In the genomic region with DNA sequence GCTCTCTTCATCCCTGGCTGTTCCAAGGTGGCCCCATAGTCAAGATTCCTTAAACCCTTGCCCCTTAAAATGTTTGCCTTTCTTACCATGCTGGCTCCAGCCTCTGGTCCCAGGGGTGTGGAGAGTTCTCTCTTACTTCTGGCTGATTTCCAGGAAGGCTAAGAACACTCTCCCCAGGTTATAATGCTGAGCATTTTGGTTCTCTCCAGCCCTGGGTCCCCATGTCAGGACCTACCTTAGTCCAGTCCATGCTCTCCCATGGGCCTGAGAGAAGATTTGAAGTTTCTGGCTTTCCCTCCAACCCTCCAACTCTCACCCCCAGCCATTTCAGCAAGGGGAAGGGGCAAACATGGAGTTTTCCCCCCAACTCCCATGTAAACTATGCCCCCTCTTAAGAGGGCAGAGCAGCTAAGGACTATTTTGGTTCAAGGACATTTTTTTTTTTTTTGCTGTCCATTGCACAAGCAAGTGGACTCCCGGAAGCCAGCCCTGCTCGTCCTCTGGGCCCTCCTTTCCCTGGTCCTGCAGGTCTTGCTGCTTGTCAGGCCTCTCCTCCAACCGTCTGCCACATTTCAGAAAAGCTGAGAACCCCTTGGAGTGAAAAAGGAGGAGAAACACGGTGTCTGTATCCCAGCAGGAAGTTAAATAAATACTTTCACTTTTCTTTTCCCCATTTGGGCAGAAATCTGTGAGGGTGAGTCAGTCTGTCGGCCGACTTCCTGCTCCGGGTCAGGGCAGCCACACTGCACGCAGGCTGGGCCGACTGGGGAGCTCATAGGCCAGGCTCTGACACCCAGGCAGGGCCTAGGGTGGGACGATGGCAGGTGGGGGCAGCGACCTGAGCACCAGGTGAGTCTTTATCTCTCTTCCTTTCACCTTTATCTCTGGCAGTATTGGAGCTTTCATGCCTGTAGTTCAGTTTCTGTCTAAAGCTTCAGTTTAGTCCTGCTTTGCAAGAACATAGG, we compare ENCODE assay signal across 8 cellular contexts. TPM values are rescaled to one million over a fixed set of nuclear protein-coding genes. Genes with fewer than 3 reads are reported as not detected.
DNase-seq lines count a peak whose midpoint lies in the region; ATAC-seq and TF ChIP-seq lines count a peak whose summit lies in the region.

A gene (plus strand): TSS at position 741 of the 965 bp plus-strand sequence. CDS start 77 bp downstream, at position 818.

- ATAC-seq in GM18873 (IDR thresholded peaks at IDR 0.05; ENCODE audit: low FRiP score, unreplicated experiment) = peak; percentile 71
- peak; percentile 82 for ATAC-seq in HG03103 (IDR thresholded peaks at IDR 0.05; ENCODE audit: low read depth, unreplicated experiment)
- ATAC-seq in activated T-helper 17 cell treated with anti-CD3 and anti-CD28 coated beads, Interleukin-2, amount 50 U/mL, for 72 hours (replicated peaks) = peak; percentile 98
- ATAC-seq in gastroesophageal sphincter = peak; percentile 89

- POLR2A ChIA-PET in RWPE1 (lab: Yijun Ruan, JAX; ENCODE audit: low non-redundant PET) = no interaction called here

- no peaks in the 10 kb centered on the region for H3K27me3 ChIP-seq in gastroesophageal sphincter

- peaks cover 47% of the 10 kb centered on the region for H3K36me3 Mint-ChIP-seq in activated T-helper 17 cell treated with anti-CD3 and anti-CD28 coated beads, Interleukin-2, amount 50 U/mL, for 72 hours (ENCODE audit: low read depth)

- peaks cover 0 to 18% (median 0%) of the 10 kb centered on the region in 3 donors for H3K9me3 ChIP-seq in gastroesophageal sphincter

- H3K4me1 ChIP-seq in gastroesophageal sphincter (peaks cover 0 to 20% (median 0%) of the 10 kb centered on the region in 3 donors), urinary bladder (ENCODE audit: insufficient read depth) (no peaks in the 10 kb centered on the region)

- TF ChIP-seq POLR2A in gastroesophageal sphincter (IDR thresholded peaks at IDR 0.05) = peak in 1 of 2 donors; percentile 9

- no peaks in the 10 kb centered on the region for H3K27me3 Mint-ChIP-seq in activated T-helper 17 cell treated with anti-CD3 and anti-CD28 coated beads, Interleukin-2, amount 50 U/mL, for 72 hours

- peak within 1 kb of the TSS; percentile 100 for H3K4me3 Mint-ChIP-seq in activated T-helper 17 cell treated with anti-CD3 and anti-CD28 coated beads, Interleukin-2, amount 50 U/mL, for 72 hours

- H3K36me3 ChIP-seq in gastroesophageal sphincter (peaks cover 0 to 4% of the 10 kb centered on the region in 2 donors), urinary bladder (ENCODE audit: insufficient read depth) (no peaks in the 10 kb centered on the region)

- peak within 1 kb of the TSS; percentile 99 for H3K27ac Mint-ChIP-seq in activated T-helper 17 cell treated with anti-CD3 and anti-CD28 coated beads, Interleukin-2, amount 50 U/mL, for 72 hours

- no peak for TF ChIP-seq EP300 in gastroesophageal sphincter (IDR thresholded peaks at IDR 0.05)

- no peaks in the 10 kb centered on the region for H3K9me3 Mint-ChIP-seq in activated T-helper 17 cell treated with anti-CD3 and anti-CD28 coated beads, Interleukin-2, amount 50 U/mL, for 72 hours

- H3K4me3 ChIP-seq in gastroesophageal sphincter (peak within 1 kb of the TSS; percentile 49 to 64), urinary bladder (ENCODE audit: low read depth, low read length) (peak within 1 kb of the TSS; percentile 49)

- peaks cover 44% of the 10 kb centered on the region for H3K4me1 Mint-ChIP-seq in activated T-helper 17 cell treated with anti-CD3 and anti-CD28 coated beads, Interleukin-2, amount 50 U/mL, for 72 hours

- CTCF ChIA-PET in RWPE1 (lab: Yijun Ruan, JAX) = interaction anchor here (0.6 kb wide), 1 partner anchor 95 kb away, joined by 3 read pairs; no protein-coding TSS in a partner anchor

- peak within 1 kb of the TSS; percentile 66 for H3K27ac ChIP-seq in RWPE1
- peak within 1 kb of the TSS; percentile 48 to 73 (median 62) for H3K27ac ChIP-seq in gastroesophageal sphincter
- H3K27ac ChIP-seq in urinary bladder (ENCODE audit: low read depth) = peak within 1 kb of the TSS; percentile 71

- 0 to 7% methylated on average over 7 to 8 of the region's 11 CpGs for WGBS in gastroesophageal sphincter (ENCODE audit: low coverage in 1 of 2), 2 donors
- WGBS in urinary bladder = 17% methylated on average over 11 of the region's 11 CpGs

- peak; percentile 58 for DNase-seq in 8988T
- peak; percentile 85 for DNase-seq in RWPE1 (ENCODE audit: low spot score)
- DNase-seq in putamen (ENCODE audit: low spot score) = peak; percentile 17

- no peak for TF ChIP-seq CTCF in RWPE1 (conservative IDR thresholded peaks at IDR 0.05; ENCODE audit: low read depth)
- TF ChIP-seq CTCF in gastroesophageal sphincter (IDR thresholded peaks at IDR 0.05) = no peak

RNA-seq across cellular contexts. Expression of the gene that starts here (rescaled TPM):
- total RNA-seq in activated T-helper 17 cell treated with anti-CD3 and anti-CD28 coated beads, Interleukin-2, amount 50 U/mL, for 72 hours = 10 to 100 TPM; 45.1 to 70.4 TPM
- total RNA-seq in gastroesophageal sphincter = 10 to 100 TPM in 1 of 4 donors, 1 to 10 TPM in 3; 6.1 to 11.0 (median 7.6) TPM
- 16.8 TPM for total RNA-seq in urinary bladder
- 10.4 TPM for polyA plus RNA-seq in urinary bladder

Comparison
In these comparisons a context has a peak if more than half of its experiments do, and no peak if none do; other contexts are left out.
1. Peak in every context shown above with its lines: DNase-seq, ATAC-seq, H3K4me3 ChIP-seq and H3K27ac ChIP-seq.
2. DNase-seq: peak in every context shown above with its lines; median percentile 85 in RWPE1; 58 in 8988T; 17 in putamen.